In the genomic region with DNA sequence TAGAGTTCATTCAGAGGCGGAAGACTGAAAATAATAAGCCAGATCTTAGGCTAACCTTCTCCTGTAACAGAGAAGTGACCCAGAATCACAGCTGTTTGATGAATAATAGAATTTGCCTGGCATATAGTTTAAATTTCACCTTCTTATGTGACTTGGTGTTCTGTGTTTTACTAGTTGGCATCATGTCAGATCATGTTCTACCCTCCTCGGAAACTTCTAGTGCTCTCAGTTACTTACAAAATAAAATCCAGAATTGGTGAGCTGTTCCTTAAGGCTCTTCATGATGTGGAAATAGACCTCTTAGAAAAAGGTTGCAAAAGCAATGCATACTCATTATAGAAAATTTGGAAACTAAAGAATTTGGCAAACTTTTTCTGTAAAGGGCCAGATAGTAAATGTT, we compare ENCODE assay signal across 34 cellular contexts.
"Had no signal": no experiment of that assay in that cellular context is flagged by ENCODE, and none has a peak within 500 bp of the region (broad histone marks: within the 10 kb centered on the region; RNA-seq: fewer than 3 reads in every experiment).

No MANE protein-coding gene starts in this region.

- H3K27me3 ChIP-seq: brain microvascular endothelial cell, Peyer's patch had no signal

- H3K4me1 ChIP-seq: Peyer's patch had no signal

- H3K9me3 ChIP-seq: Peyer's patch had no signal

- H3K4me3 ChIP-seq: Peyer's patch had no signal

- H3K27ac ChIP-seq: brain microvascular endothelial cell, Peyer's patch, WERI-Rb-1 had no signal

- ATAC-seq: activated CD8-positive, alpha-beta T cell treated with anti-CD3 and anti-CD28 coated beads for 36 hours; activated T-cell treated with anti-CD3 and anti-CD28 coated beads, Interleukin-2, amount 50 U/mL, for 72 hours; activated T-helper 17 cell treated with anti-CD3 and anti-CD28 coated beads, Interleukin-2, amount 50 U/mL, for 72 hours; PC-3 had no signal

- DNase-seq: activated CD4-positive, alpha-beta T cell treated with anti-CD3 and anti-CD28 coated beads for 1 hour; activated CD4-positive, alpha-beta T cell treated with anti-CD3 and anti-CD28 coated beads for 48 hours; activated CD4-positive, CD25-positive, alpha-beta regulatory T cell; activated CD8-positive, alpha-beta T cell treated with anti-CD3 and anti-CD28 coated beads for 36 hours; activated effector memory CD4-positive, alpha-beta T cell treated with anti-CD3 and anti-CD28 coated beads, Interleukin-2, amount 50 U/mL, for 16 hours; activated naive CD4-positive, alpha-beta T cell; activated naive CD4-positive, alpha-beta T cell treated with anti-CD3 and anti-CD28 coated beads, Interleukin-2, amount 50 U/mL, for 16 hours; activated naive CD8-positive, alpha-beta T cell treated with anti-CD3 and anti-CD28 coated beads for 36 hours; activated T-cell treated with anti-CD3 and anti-CD28 coated beads, Interleukin-2, amount 50 U/mL, for 1 hour; activated T-cell treated with anti-CD3 and anti-CD28 coated beads, Interleukin-2, amount 50 U/mL, for 72 hours; amniotic stem cell; aorta; brain microvascular endothelial cell; Karpas-422; KBM-7; MV-4-11; NCI-H1092; NCI-H146; NCI-H187; NCI-H2029 treated with DMSO at 0.1 percent for 48 hours; NCI-H2107; NCI-H2171; NCI-H510A; NCI-H748 treated with DMSO at 0.1 percent for 48 hours; NK-92 treated with Interleukin-12 subunit alpha and Interleukin-12 subunit beta, amount 100 ng/mL, for 24 hours; PC-3; Peyer's patch; RPMI8226; SW 1271; T-helper 1 cell; T-helper 2 cell; T-helper 9 cell; WERI-Rb-1 had no signal

- H3K36me3 ChIP-seq: brain microvascular endothelial cell, Peyer's patch, WERI-Rb-1 had no signal
